19 cellular contexts compared by ENCODE assay signal in genomic region chr3:126519506-126520455, GRCh38. TPM values are rescaled to one million over a fixed set of nuclear protein-coding genes. Genes with fewer than 3 reads are reported as not detected.
DNase-seq lines count a peak whose midpoint lies in the region; ATAC-seq, FAIRE-seq and TF ChIP-seq lines count a peak whose summit lies in the region.
"Had no signal": no experiment of that assay in that cellular context is flagged by ENCODE, and none has a peak within 500 bp of the region (broad histone marks: within the 10 kb centered on the region; RNA-seq: fewer than 3 reads in every experiment).

No MANE protein-coding gene starts in this region.

- H3K9me2 ChIP-seq in Loucy (replicated peaks; ENCODE audit: low read depth, low read length): no peaks in the 10 kb centered on the region

- peak; percentile 47 for DNase-seq in activated CD8-positive, alpha-beta memory T cell treated with anti-CD3 and anti-CD28 coated beads, Interleukin-2, amount 10 ng/mL, durations not matched to agents 7 days and 5 days
- DNase-seq in activated CD8-positive, alpha-beta memory T cell treated with anti-CD3 and anti-CD28 coated beads, Interleukin-2, amount 50 U/mL, for 48 hours: no peak
- DNase-seq in kidney: peak; percentile 29
- peak; percentile 55 for DNase-seq in spleen
- DNase-seq in NCI-H774 (lab: John Stamatoyannopoulos, UW): no peak
- DNase-seq in NCI-H446 (lab: John Stamatoyannopoulos, UW): no peak
- DNase-seq in left lobe of liver (ENCODE audit: low spot score): no peak
- DNase-seq: Calu3; CD4-positive, CD25-positive, alpha-beta regulatory T cell; DMS79 treated with DMSO at 0.1 percent for 48 hours; GDM1; Kasumi-1; NCI-H187 treated with DMSO at 0.1 percent for 48 hours; NCI-H2171 treated with DMSO at 0.1 percent for 48 hours; NCI-H510A had no signal

- FAIRE-seq in kidney (lab: Jason Lieb, UNC): no peak
- FAIRE-seq: A204.1 had no signal

- H3K27me3 Mint-ChIP-seq in activated CD8-positive, alpha-beta memory T cell treated with anti-CD3 and anti-CD28 coated beads, Interleukin-2, amount 10 ng/mL, durations not matched to agents 7 days and 5 days: peaks cover 23% of the 10 kb centered on the region

- H3F3A ChIP-seq in Loucy (ENCODE audit: low read depth): no peaks in the 10 kb centered on the region

- H4K20me1 ChIP-seq in Loucy (ENCODE audit: insufficient read depth, low read length, poor library complexity, severe bottlenecking): no peaks in the 10 kb centered on the region

- H3K36me3 ChIP-seq in Loucy (ENCODE audit: insufficient read depth, low read length) (no peaks in the 10 kb centered on the region), kidney (ENCODE audit: control insufficient read depth in 1 of 2, insufficient read depth in 2 of 2, low read length in 2 of 2) (no peaks in the 10 kb centered on the region), spleen (no peaks in the 10 kb centered on the region)
- H3K36me3 ChIP-seq: SJSA1 had no signal

- H3K4me3 Mint-ChIP-seq in activated CD8-positive, alpha-beta memory T cell treated with anti-CD3 and anti-CD28 coated beads, Interleukin-2, amount 10 ng/mL, durations not matched to agents 7 days and 5 days: no peak overlapping the region
- H3K4me3 Mint-ChIP-seq: CD4-positive, CD25-positive, alpha-beta regulatory T cell had no signal

- H2AFZ ChIP-seq in Loucy (ENCODE audit: low read length): no peak overlapping the region

- TF ChIP-seq CTCF in Loucy (conservative IDR thresholded peaks at IDR 0.05; ENCODE audit: low read length) (peak; percentile 59), kidney (IDR thresholded peaks at IDR 0.05; ENCODE audit: borderline replicate concordance, extremely low read depth, insufficient read depth) (no peak), spleen (IDR thresholded peaks at IDR 0.05 in 8 of 11, conservative IDR thresholded peaks at IDR 0.05 in 3 of 11) (no peak)

- no peak for TF ChIP-seq POLR2A in spleen (IDR thresholded peaks at IDR 0.05)

- no peaks in the 10 kb centered on the region for H3K36me3 Mint-ChIP-seq in activated CD8-positive, alpha-beta memory T cell treated with anti-CD3 and anti-CD28 coated beads, Interleukin-2, amount 10 ng/mL, durations not matched to agents 7 days and 5 days
- H3K36me3 Mint-ChIP-seq: CD4-positive, CD25-positive, alpha-beta regulatory T cell had no signal

- H3K9ac ChIP-seq in Loucy (ENCODE audit: low read depth, low read length, poor library complexity, severe bottlenecking) (no peak overlapping the region), kidney (ENCODE audit: low read length in 2 of 2) (no peak overlapping the region)

- H3K27ac ChIP-seq in kidney (ENCODE audit: low read depth in 2 of 2, low read length in 2 of 2): no peak overlapping the region
- H3K27ac ChIP-seq in spleen: no peak overlapping the region
- H3K27ac ChIP-seq: SJSA1 had no signal

- no peaks in the 10 kb centered on the region for H3K79me2 ChIP-seq in Loucy (ENCODE audit: insufficient read depth, low read length)

- CTCF ChIA-PET in activated CD8-positive, alpha-beta memory T cell treated with anti-CD3 and anti-CD28 coated beads, Interleukin-2, amount 10 ng/mL, durations not matched to agents 7 days and 5 days (lab: Charles Lee): interaction anchor here (1.2 to 1.6 kb wide), 2 partner anchors 10 to 44 kb away, joined by 3 to 5 read pairs; partner anchors contain the start of gene ZXDC

- H3K9me3 ChIP-seq in Loucy (ENCODE audit: insufficient read depth, low read depth, low read length) (no peaks in the 10 kb centered on the region), kidney (ENCODE audit: control insufficient read depth in 1 of 2, low read length in 2 of 2) (no peaks in the 10 kb centered on the region), spleen (no peaks in the 10 kb centered on the region)
- H3K9me3 ChIP-seq: SJSA1 had no signal

- peaks cover 28% of the 10 kb centered on the region for H3K4me1 ChIP-seq in Loucy (ENCODE audit: insufficient read depth, low read length, poor library complexity, severe bottlenecking)
- peaks cover 0 to 2% of the 10 kb centered on the region in 2 donors for H3K4me1 ChIP-seq in kidney (ENCODE audit: control insufficient read depth in 1 of 2, insufficient read depth in 1 of 2, low read depth in 1 of 2, low read length in 2 of 2)
- peaks cover 0 to 28% (median 19%) of the 10 kb centered on the region in 6 donors for H3K4me1 ChIP-seq in spleen

- H3K27me3 ChIP-seq in Loucy (ENCODE audit: insufficient read depth, low read length, poor library complexity, severe bottlenecking) (no peaks in the 10 kb centered on the region), spleen (replicated peaks in 1 of 7) (peaks cover 0 to 43% (median 13%) of the 10 kb centered on the region in 7 donors)

- intact Hi-C loops in kidney (cut with DNase I): no loop called here
- intact Hi-C loops in spleen (cut with DNase I; ENCODE audit: low total_unique reads): loop anchor here (10.0 kb wide), 1 partner anchor 135 kb away; the partner anchor contains the start of gene TXNRD3

- WGBS in spleen, 5 donors: 70 to 86% (median 80%) methylated on average over 7 to 10 of the region's 10 CpGs

- no peak overlapping the region for H3K27ac Mint-ChIP-seq in activated CD8-positive, alpha-beta memory T cell treated with anti-CD3 and anti-CD28 coated beads, Interleukin-2, amount 10 ng/mL, durations not matched to agents 7 days and 5 days
- H3K27ac Mint-ChIP-seq: CD4-positive, CD25-positive, alpha-beta regulatory T cell had no signal

- H3K4me2 ChIP-seq in Loucy (ENCODE audit: low read depth, low read length, poor library complexity, severe bottlenecking): peak overlapping the region; percentile 50

- peak; percentile 25 for ATAC-seq in activated CD8-positive, alpha-beta memory T cell treated with anti-CD3 and anti-CD28 coated beads, Interleukin-2, amount 10 ng/mL, durations not matched to agents 7 days and 5 days
- ATAC-seq in left lobe of liver: no peak

- H3K4me3 ChIP-seq in Loucy (ENCODE audit: low read length, poor library complexity, severe bottlenecking) (no peak overlapping the region), kidney (ENCODE audit: low read length in 2 of 2) (no peak overlapping the region), spleen (no peak overlapping the region)
- H3K4me3 ChIP-seq: SJSA1 had no signal

- H3K9me3 Mint-ChIP-seq in activated CD8-positive, alpha-beta memory T cell treated with anti-CD3 and anti-CD28 coated beads, Interleukin-2, amount 10 ng/mL, durations not matched to agents 7 days and 5 days (ENCODE audit: low read depth): no peaks in the 10 kb centered on the region
- H3K9me3 Mint-ChIP-seq: CD4-positive, CD25-positive, alpha-beta regulatory T cell had no signal

- peaks cover 9% of the 10 kb centered on the region for H3K4me1 Mint-ChIP-seq in activated CD8-positive, alpha-beta memory T cell treated with anti-CD3 and anti-CD28 coated beads, Interleukin-2, amount 10 ng/mL, durations not matched to agents 7 days and 5 days

RNA-seq across cellular contexts. Expression of gene UROC1, which starts 2.2 kb away (rescaled TPM):
- not detected for total RNA-seq in activated CD8-positive, alpha-beta memory T cell treated with anti-CD3 and anti-CD28 coated beads, Interleukin-2, amount 10 ng/mL, durations not matched to agents 7 days and 5 days
- total RNA-seq in kidney (not detected), spleen (under 1 TPM in 1 of 7 donors, not detected in 6; 0.16 TPM), left lobe of liver (112 TPM)
- polyA plus RNA-seq in kidney (ENCODE audit: insufficient read depth, low read depth, low replicate concordance) (not detected), spleen (under 1 TPM; 0.02 to 0.03 (median 0.02) TPM)
- total RNA-seq: Calu3; CD4-positive, CD25-positive, alpha-beta regulatory T cell; H1; SJSA1 had no signal
- polyA plus RNA-seq: CD4-positive, CD25-positive, alpha-beta regulatory T cell had no signal

RNA-seq across cellular contexts. Expression of gene CHST13, which starts 4.2 kb away (rescaled TPM):
- total RNA-seq in activated CD8-positive, alpha-beta memory T cell treated with anti-CD3 and anti-CD28 coated beads, Interleukin-2, amount 10 ng/mL, durations not matched to agents 7 days and 5 days: not detected
- total RNA-seq in kidney (3.3 TPM), spleen (10 to 100 TPM in 1 of 7 donors, 1 to 10 TPM in 6; 2.4 to 11.2 (median 5.6) TPM), left lobe of liver (43.8 TPM)
- polyA plus RNA-seq in kidney (ENCODE audit: insufficient read depth, low read depth, low replicate concordance) (7.0 TPM), spleen (1 to 10 TPM in 2 of 3 donors, under 1 TPM in 1; 0.26 to 1.8 (median 1.0) TPM)
- total RNA-seq: CD4-positive, CD25-positive, alpha-beta regulatory T cell; SJSA1 had no signal
- polyA plus RNA-seq: CD4-positive, CD25-positive, alpha-beta regulatory T cell had no signal

RNA-seq across cellular contexts. Expression of gene C3orf22, which starts 39.0 kb away (rescaled TPM):
- total RNA-seq in activated CD8-positive, alpha-beta memory T cell treated with anti-CD3 and anti-CD28 coated beads, Interleukin-2, amount 10 ng/mL, durations not matched to agents 7 days and 5 days: not detected
- total RNA-seq in kidney (not detected), spleen (not detected), left lobe of liver (not detected)
- polyA plus RNA-seq in kidney (ENCODE audit: insufficient read depth, low read depth, low replicate concordance) (not detected), spleen (not detected)
- total RNA-seq: Calu3; CD4-positive, CD25-positive, alpha-beta regulatory T cell; H1; SJSA1 had no signal
- polyA plus RNA-seq: CD4-positive, CD25-positive, alpha-beta regulatory T cell; H1 had no signal

RNA-seq across cellular contexts. Expression of gene ZXDC, which starts 44.1 kb away (rescaled TPM):
- total RNA-seq in activated CD8-positive, alpha-beta memory T cell treated with anti-CD3 and anti-CD28 coated beads, Interleukin-2, amount 10 ng/mL, durations not matched to agents 7 days and 5 days: 10 to 100 TPM; 21.5 to 22.7 TPM
- total RNA-seq in kidney: 44.8 TPM
- polyA plus RNA-seq in kidney (ENCODE audit: insufficient read depth, low read depth, low replicate concordance): 11.4 TPM
- total RNA-seq in spleen: 10 to 100 TPM; 32.4 to 75.3 (median 50.0) TPM
- 10 to 100 TPM in 2 of 3 donors, 1 to 10 TPM in 1; 7.5 to 14.6 (median 13.2) TPM for polyA plus RNA-seq in spleen
- total RNA-seq in left lobe of liver: 21.5 TPM

Comparison
In these comparisons a context has a peak if more than half of its experiments do, and no peak if none do; other contexts are left out.
1. DNase-seq: peak in activated CD8-positive, alpha-beta memory T cell treated with anti-CD3 and anti-CD28 coated beads, Interleukin-2, amount 10 ng/mL, durations not matched to agents 7 days and 5 days (single experiment), kidney (single experiment) and spleen (single experiment); none in activated CD8-positive, alpha-beta memory T cell treated with anti-CD3 and anti-CD28 coated beads, Interleukin-2, amount 50 U/mL, for 48 hours (single experiment), NCI-H774 (single experiment), NCI-H446 (0 of 2) and left lobe of liver (single experiment).
2. RNA of gene UROC1, which starts 2.2 kb away (total RNA-seq): 112 TPM in left lobe of liver (single experiment); not detected in kidney (single experiment), 0.16 TPM in spleen and not detected in activated CD8-positive, alpha-beta memory T cell treated with anti-CD3 and anti-CD28 coated beads, Interleukin-2, amount 10 ng/mL, durations not matched to agents 7 days and 5 days; every median in the first group is over 10 times any median in the second.